Comparison of ENCODE assay signal across 9 cellular contexts in genomic region chr6:24980507-24981384, GRCh38. TPM values are rescaled to one million over a fixed set of nuclear protein-coding genes. Genes with fewer than 3 reads are reported as not detected.
DNase-seq lines count a peak whose midpoint lies in the region; ATAC-seq and TF ChIP-seq lines count a peak whose summit lies in the region.
"Had no signal": no experiment of that assay in that cellular context is flagged by ENCODE, and none has a peak within 500 bp of the region (broad histone marks: within the 10 kb centered on the region; RNA-seq: fewer than 3 reads in every experiment).

No MANE protein-coding gene starts in this region.

- no peak for TF ChIP-seq EP300 in sigmoid colon (IDR thresholded peaks at IDR 0.05)

- H3K9ac ChIP-seq in IMR-90 (ENCODE audit: low read depth, low read length) (no peak overlapping the region), adipocyte (ENCODE audit: low read length) (peak overlapping the region; percentile 46)

- BruUV-seq in IMR-90 (replicated peaks; lab: Mats Ljungman, UMichigan) = no TSS peak

- peak overlapping the region in 1 of 2 experiments; percentile 73; a peak in 3 of 4 replicates for H4K8ac ChIP-seq in IMR-90 (ENCODE audit: low read depth in 2 of 2, low read length in 2 of 2)

- no peak overlapping the region for H3K4me2 ChIP-seq in IMR-90 (ENCODE audit: low read depth, low read length)

- H2AFZ ChIP-seq in IMR-90 (replicated peaks; ENCODE audit: low read length, poor library complexity) = peak overlapping the region; percentile 33

- peaks cover 65% of the 10 kb centered on the region for H3K4me1 Mint-ChIP-seq in CD8-positive, alpha-beta T cell (ENCODE audit: low read depth)
- peaks cover 27% of the 10 kb centered on the region for H3K4me1 Mint-ChIP-seq in mesothelial cell of epicardium

- no peak for TF ChIP-seq CTCF in CD8-positive, alpha-beta T cell (IDR thresholded peaks at IDR 0.05)
- no peak for TF ChIP-seq CTCF in IMR-90 (conservative IDR thresholded peaks at IDR 0.05; ENCODE audit: low read depth, low read length)
- TF ChIP-seq CTCF in mesothelial cell of epicardium (IDR thresholded peaks at IDR 0.05; ENCODE audit: unreplicated experiment) = no peak
- TF ChIP-seq CTCF in sigmoid colon (IDR thresholded peaks at IDR 0.05) = no peak

- TF ChIP-seq POLR2A in IMR-90 (IDR thresholded peaks at IDR 0.05; ENCODE audit: low read depth, low read length) (no peak), sigmoid colon (IDR thresholded peaks at IDR 0.05) (no peak)

- H4K91ac ChIP-seq in IMR-90 (ENCODE audit: insufficient read depth, low read depth, low read length) = peak overlapping the region; percentile 79

- no peaks in the 10 kb centered on the region for H3K36me3 ChIP-seq in CD8-positive, alpha-beta T cell (ENCODE audit: insufficient read depth, low read length)
- H3K36me3 ChIP-seq in IMR-90 (ENCODE audit: control insufficient read depth, insufficient read depth, low read length) = no peaks in the 10 kb centered on the region
- H3K36me3 ChIP-seq in adipocyte (ENCODE audit: control insufficient read depth, insufficient read depth, low read length, severe bottlenecking) = no peaks in the 10 kb centered on the region
- no peaks in the 10 kb centered on the region for H3K36me3 ChIP-seq in MG63
- no peaks in the 10 kb centered on the region for H3K36me3 ChIP-seq in sigmoid colon

- H3K9me3 Mint-ChIP-seq in CD8-positive, alpha-beta T cell = no peaks in the 10 kb centered on the region
- H3K9me3 Mint-ChIP-seq in mesothelial cell of epicardium = no peaks in the 10 kb centered on the region

- H2BK120ac ChIP-seq in IMR-90 (ENCODE audit: low read depth, low read length) = peak overlapping the region; percentile 78

- intact Hi-C loops in CD8-positive, alpha-beta T cell (cut with DNase I, micrococcal nuclease) = loop anchor here in 1 of 2 experiments (1.0 kb wide), 1 partner anchor 11 kb away; no protein-coding TSS in a partner anchor
- intact Hi-C loops in IMR-90 (cut with micrococcal nuclease) (loop anchor here (5.0 kb wide), 1 partner anchor 68 kb away; no protein-coding TSS in a partner anchor), sigmoid colon (cut with DNase I) (no loop called here)

- POLR2A ChIA-PET in CD8-positive, alpha-beta T cell (lab: Charles Lee) = interaction anchor here (0.6 to 2.5 kb wide), 7 partner anchors 10 to 81 kb away, joined by 3 to 6 read pairs (median 3); no protein-coding TSS in a partner anchor
- POLR2A ChIA-PET in IMR-90 (lab: Charles Lee; ENCODE audit: unreplicated experiment) = no interaction called here

- H3K23ac ChIP-seq in IMR-90 (ENCODE audit: low read depth, low read length) = peak overlapping the region; percentile 74; the same call in 1 of the 2 replicates

- H4K20me1 ChIP-seq in IMR-90 (ENCODE audit: insufficient read depth, low read length) = no peaks in the 10 kb centered on the region

- peaks cover 42% of the 10 kb centered on the region for H3K4me1 ChIP-seq in CD8-positive, alpha-beta T cell (ENCODE audit: insufficient read depth, low read length)
- H3K4me1 ChIP-seq in IMR-90 (ENCODE audit: control insufficient read depth, insufficient read depth, low read length) (peaks cover 15% of the 10 kb centered on the region), adipocyte (ENCODE audit: control insufficient read depth, insufficient read depth, low read length) (peaks cover 42% of the 10 kb centered on the region), sigmoid colon (peaks cover 0 to 4% (median 0%) of the 10 kb centered on the region in 4 donors)

- H2BK5ac ChIP-seq in IMR-90 (ENCODE audit: low read depth, low read length, poor library complexity, severe bottlenecking) = peak overlapping the region; percentile 84

- H3K9me3 ChIP-seq in CD8-positive, alpha-beta T cell (ENCODE audit: low read length) = no peaks in the 10 kb centered on the region
- no peaks in the 10 kb centered on the region for H3K9me3 ChIP-seq in IMR-90 (ENCODE audit: control insufficient read depth, insufficient read depth, low read length)
- H3K9me3 ChIP-seq in adipocyte (ENCODE audit: control insufficient read depth, low read length) = no peaks in the 10 kb centered on the region
- no peaks in the 10 kb centered on the region for H3K9me3 ChIP-seq in MG63
- H3K9me3 ChIP-seq in sigmoid colon = no peaks in the 10 kb centered on the region

- peak overlapping the region; percentile 69 for H2BK20ac ChIP-seq in IMR-90 (ENCODE audit: low read depth, low read length)

- H2AK9ac ChIP-seq in IMR-90 (replicated peaks; ENCODE audit: low read depth, low read length, poor library complexity) = no peak overlapping the region

- peak overlapping the region; percentile 92 for H3K4ac ChIP-seq in IMR-90 (ENCODE audit: low read depth, low read length)

- no CpG with 5 or more reads among the region's 4 CpGs for WGBS in IMR-90 (ENCODE audit: extremely low coverage in 2 of 2, insufficient read length in 1 of 2), 2 experiments
- WGBS in sigmoid colon, 2 donors = 20 to 61% methylated on average over 4 of the region's 4 CpGs

- peak overlapping the region; percentile 87; the same call in 2 of the 3 replicates for H2BK15ac ChIP-seq in IMR-90 (ENCODE audit: low read depth, low read length)

- CTCF ChIA-PET in CD8-positive, alpha-beta T cell (lab: Charles Lee) = interaction anchor here (1.9 to 9.7 kb wide), 3 partner anchors 11 to 46 kb away, joined by 5 to 76 read pairs (median 70); partner anchors contain the start of gene RIPOR2
- CTCF ChIA-PET in IMR-90 (lab: Yijun Ruan, JAX) = no interaction called here

- H3K27ac ChIP-seq in CD8-positive, alpha-beta T cell (ENCODE audit: low read depth, low read length) = no peak overlapping the region
- H3K27ac ChIP-seq in IMR-90 (ENCODE audit: insufficient read depth, low read length) = no peak overlapping the region; the same call in 1 of the 2 replicates
- H3K27ac ChIP-seq in sigmoid colon = no peak overlapping the region

- H3K79me1 ChIP-seq in IMR-90 (ENCODE audit: low read depth in 1 of 2, low read length in 2 of 2) = no peaks in the 10 kb centered on the region

- no peak overlapping the region for H3K56ac ChIP-seq in IMR-90 (ENCODE audit: extremely low read depth, insufficient read depth, low read length)

- H3K4me3 ChIP-seq in CD8-positive, alpha-beta T cell (ENCODE audit: low read depth, low read length) = no peak overlapping the region
- H3K4me3 ChIP-seq in IMR-90 (ENCODE audit: insufficient read depth, low read depth, low read length) = no peak overlapping the region
- H3K4me3 ChIP-seq in adipocyte (ENCODE audit: low read length) = no peak overlapping the region
- H3K4me3 ChIP-seq in MG63 = no peak overlapping the region
- H3K4me3 ChIP-seq in sigmoid colon = no peak overlapping the region

- H3K14ac ChIP-seq in IMR-90 (replicated peaks; ENCODE audit: low read depth, low read length) = peak overlapping the region; percentile 72; the same call in 1 of the 2 replicates

- TF ChIP-seq RAD21 in IMR-90 (IDR thresholded peaks at IDR 0.05; ENCODE audit: low read length) = no peak

- H3K27me3 Mint-ChIP-seq in CD8-positive, alpha-beta T cell (ENCODE audit: low read depth) = no peaks in the 10 kb centered on the region
- H3K27me3 Mint-ChIP-seq in mesothelial cell of epicardium (ENCODE audit: low read depth) = no peaks in the 10 kb centered on the region

- H3K27ac Mint-ChIP-seq in CD8-positive, alpha-beta T cell = peak overlapping the region; percentile 25
- peak overlapping the region; percentile 93 for H3K27ac Mint-ChIP-seq in mesothelial cell of epicardium

- peak overlapping the region; percentile 62 for H4K5ac ChIP-seq in IMR-90 (ENCODE audit: low read depth, low read length)

- peak in 1 of 7 experiments; percentile 26 for DNase-seq in CD8-positive, alpha-beta T cell
- DNase-seq in IMR-90 = no peak
- peak; percentile 15 for DNase-seq in adipocyte (ENCODE audit: low read depth)
- no peak for DNase-seq in mesothelial cell of epicardium (ENCODE audit: low spot score in 2 of 2, unreplicated experiment in 2 of 2)
- DNase-seq in MG63 = no peak
- no peak for DNase-seq in sigmoid colon
- DNase-seq: activated CD4-positive, alpha-beta T cell treated with anti-CD3 and anti-CD28 coated beads, Interleukin-2, amount 50 U/mL, for 1 hour had no signal

- no peaks in the 10 kb centered on the region for H3K27me3 ChIP-seq in CD8-positive, alpha-beta T cell (ENCODE audit: insufficient read depth, low read length)
- H3K27me3 ChIP-seq in IMR-90 (ENCODE audit: control insufficient read depth, insufficient read depth, low read length) (no peaks in the 10 kb centered on the region), adipocyte (replicated peaks; ENCODE audit: control insufficient read depth, insufficient read depth, low read length) (no peaks in the 10 kb centered on the region), MG63 (no peaks in the 10 kb centered on the region), sigmoid colon (no peaks in the 10 kb centered on the region)

- no peak overlapping the region for H3K4me3 Mint-ChIP-seq in CD8-positive, alpha-beta T cell
- H3K4me3 Mint-ChIP-seq in mesothelial cell of epicardium = no peak overlapping the region

- peak overlapping the region; percentile 60 for H3K18ac ChIP-seq in IMR-90 (ENCODE audit: low read depth, low read length)

- H3K9me1 ChIP-seq in IMR-90 (ENCODE audit: insufficient read depth, low read length) = peaks cover 10% of the 10 kb centered on the region; the same call in 1 of the 2 replicates

- dilution Hi-C loops in IMR-90 (cut with HindIII; ENCODE audit: low sequenced_read_pairs, unreplicated experiment) = no loop called here

- H3K36me3 Mint-ChIP-seq in CD8-positive, alpha-beta T cell = peaks cover 6% of the 10 kb centered on the region
- H3K36me3 Mint-ChIP-seq in mesothelial cell of epicardium = no peaks in the 10 kb centered on the region

- no peak overlapping the region for H2AK5ac ChIP-seq in IMR-90 (ENCODE audit: low read depth, low read length)

- in situ Hi-C loops in IMR-90 (cut with MboI; ENCODE audit: low sequenced_read_pairs) = no loop called here

- ATAC-seq in CD8-positive, alpha-beta T cell = peak; percentile 57
- ATAC-seq in IMR-90 (ENCODE audit: low read depth) = 0 out of 2 replicates have a peak, but pooled peaks have one; percentile 12
- no peak for ATAC-seq in HG03108 (IDR thresholded peaks at IDR 0.05; ENCODE audit: unreplicated experiment)
- no peak for ATAC-seq in GM18909 (IDR thresholded peaks at IDR 0.05; ENCODE audit: poor library complexity, unreplicated experiment)

TF ChIP-seq in IMR-90, 13 proteins besides CTCF, POLR2A, EP300 and RAD21 (continues in another document):
- TF ChIP-seq BHLHE40 (IDR thresholded peaks at IDR 0.05; ENCODE audit: low read depth, low read length) (no peak), MAFK (IDR thresholded peaks at IDR 0.05; ENCODE audit: low read depth, low read length) (peak; percentile 53), SMC3 (IDR thresholded peaks at IDR 0.05; ENCODE audit: low read depth, low read length) (no peak)

RNA-seq across cellular contexts. Expression of gene RIPOR2, which starts 45.0 kb away (rescaled TPM):
- total RNA-seq in CD8-positive, alpha-beta T cell = 10 to 100 TPM; 92.5 to 93.2 TPM
- 0.83 and 1.1 TPM in 2 replicates for total RNA-seq in IMR-90 (2012; rRNA removed)
- polyA plus RNA-seq in IMR-90 (2012; rRNA removed) = 0.87 and 1.2 TPM in 2 replicates
- polyA plus RNA-seq in IMR-90 (2012; cell fraction: cytosol; rRNA removed) = 0.71 and 0.74 TPM in 2 replicates
- polyA plus RNA-seq in IMR-90 (2012; cell fraction: nucleus; rRNA removed; ENCODE audit: low replicate concordance) = 0.82 and 2.2 TPM in 2 replicates
- total RNA-seq in mesothelial cell of epicardium = 1.7 to 1.9 TPM (median 1.7 TPM) in 3 replicates
- 0.40 and 0.42 TPM in 2 replicates for total RNA-seq in MG63 (2014; rRNA removed; shearing (Covaris generic); ENCODE audit: low replicate concordance)
- total RNA-seq in sigmoid colon = 10 to 100 TPM in 1 of 4 donors, 1 to 10 TPM in 3; 6.1 to 10.9 (median 6.7) TPM
- polyA plus RNA-seq in sigmoid colon = 10 to 100 TPM in 1 of 3 donors, 1 to 10 TPM in 2; 1.6 to 29.7 (median 1.8) TPM

Comparison
In these comparisons a context has a peak if more than half of its experiments do, and no peak if none do; other contexts are left out.
1. ATAC-seq: peak in CD8-positive, alpha-beta T cell (single experiment) and IMR-90 (single experiment); none in HG03108 (single experiment) and GM18909 (single experiment).
2. RNA of gene RIPOR2, which starts 45.0 kb away (total RNA-seq): 92.5 to 93.2 TPM in CD8-positive, alpha-beta T cell; 6.1 to 10.9 TPM in sigmoid colon, 1.7 to 1.9 TPM in mesothelial cell of epicardium, 0.83 to 1.1 TPM in IMR-90 and 0.40 to 0.42 TPM in MG63; every median in the first group is over 4 times any median in the second.